In genomic region chr20:3869839-3870634, GRCh38 we compare ENCODE assay signal across 13 cellular contexts.
"Had no signal": no experiment of that assay in that cellular context is flagged by ENCODE, and none has a peak within 500 bp of the region (broad histone marks: within the 10 kb centered on the region; RNA-seq: fewer than 3 reads in every experiment).

No MANE protein-coding gene starts in this region.

- H3K4me1 ChIP-seq: body of pancreas, neural progenitor cell had no signal

- ATAC-seq: activated T-helper 17 cell treated with anti-CD3 and anti-CD28 coated beads, Interleukin-2, amount 50 U/mL, for 72 hours; body of pancreas; heart left ventricle; left ventricle myocardium superior had no signal

- H3K9me3 ChIP-seq: body of pancreas, heart left ventricle, stomach, thoracic aorta, vagina had no signal

- H3K36me3 ChIP-seq: neural progenitor cell had no signal

- H3K4me2 ChIP-seq: neural progenitor cell had no signal

- H3K9ac ChIP-seq: neural progenitor cell had no signal

- H3K27ac ChIP-seq: body of pancreas, heart left ventricle, neural progenitor cell, thoracic aorta, vagina had no signal

- H2AFZ ChIP-seq: neural progenitor cell had no signal

- H3K27me3 ChIP-seq: body of pancreas, heart left ventricle, neural progenitor cell, stomach, vagina had no signal

- H3K4me3 ChIP-seq: body of pancreas, heart left ventricle, neural progenitor cell, stomach, thoracic aorta, vagina had no signal

- DNase-seq: activated naive CD4-positive, alpha-beta T cell treated with anti-CD3 and anti-CD28 coated beads for 36 hours; amniotic stem cell; body of pancreas; cerebellar nuclear complex; foreskin melanocyte; heart left ventricle; left ventricle myocardium superior; stimulated activated CD4-positive, alpha-beta T cell treated with anti-CD3 and anti-CD28 coated beads, Interleukin-4, amount 100 ng/mL, for 4 hours; stomach had no signal
